In genomic region chr6:54204921-54205511, GRCh38 we compare ENCODE assay signal across 1 cellular context.
A peak's percentile ranks its signal among the peaks of the same experiment; 100 is the strongest.
TF ChIP-seq lines count a peak whose summit lies in the region.

No MANE protein-coding gene starts in this region.

TF ChIP-seq in HepG2, 621 proteins besides CTCF, POLR2A, EP300 and RAD21 (continued from another document and continues in another):
- TF ChIP-seq EHMT2 (IDR thresholded peaks at IDR 0.05; ENCODE audit: borderline replicate concordance, low read depth, low read length) (peak; percentile 78; the same call in 1 of the 2 replicates), ZNF18 (CRISPR knock-in tag; IDR thresholded peaks at IDR 0.05; ENCODE audit: insufficient replicate concordance) (no peak), MAFK (conservative IDR thresholded peaks at IDR 0.05 in 1 of 2, IDR thresholded peaks at IDR 0.05 in 1 of 2; ENCODE audit: low read length in 2 of 2) (peak in 1 of 2 experiments; percentile 38; a peak in 2 of 4 replicates), NR2F1 (CRISPR knock-in tag; IDR thresholded peaks at IDR 0.05) (no peak), CCAR2 (optimal IDR thresholded peaks at IDR 0.05; ENCODE audit: low read depth, low read length) (no peak), ZNF710 (CRISPR knock-in tag; IDR thresholded peaks at IDR 0.05; ENCODE audit: borderline replicate concordance) (no peak), TFAP4 (IDR thresholded peaks at IDR 0.05; ENCODE audit: borderline replicate concordance, low read depth) (peak; percentile 15; the same call in 1 of the 2 replicates), ZNF616 (CRISPR knock-in tag; IDR thresholded peaks at IDR 0.05; ENCODE audit: low read depth) (no peak), SALL2 (CRISPR knock-in tag; IDR thresholded peaks at IDR 0.05) (no peak), ATF5 (CRISPR knock-in tag; IDR thresholded peaks at IDR 0.05; ENCODE audit: low read depth) (no peak), SP4 (CRISPR knock-in tag; IDR thresholded peaks at IDR 0.05) (no peak), PLRG1 (conservative IDR thresholded peaks at IDR 0.05) (no peak), ZBTB14 (CRISPR knock-in tag; IDR thresholded peaks at IDR 0.05) (no peak), HOXA9 (CRISPR knock-in tag; IDR thresholded peaks at IDR 0.05; ENCODE audit: borderline replicate concordance) (no peak), ZNF556 (CRISPR knock-in tag; IDR thresholded peaks at IDR 0.05; ENCODE audit: borderline replicate concordance) (no peak), ZNF33A (CRISPR knock-in tag; IDR thresholded peaks at IDR 0.05; ENCODE audit: borderline replicate concordance) (no peak), GABPB1 (CRISPR knock-in tag; IDR thresholded peaks at IDR 0.05) (no peak), MLX (CRISPR knock-in tag; IDR thresholded peaks at IDR 0.05) (no peak), THYN1 (CRISPR knock-in tag; IDR thresholded peaks at IDR 0.05; ENCODE audit: borderline replicate concordance, low read depth) (no peak), FOXK2 (IDR thresholded peaks at IDR 0.05) (no peak), GPBP1L1 (CRISPR knock-in tag; IDR thresholded peaks at IDR 0.05) (no peak), TRIM24 (CRISPR knock-in tag; IDR thresholded peaks at IDR 0.05) (no peak), SYNCRIP (IDR thresholded peaks at IDR 0.05; ENCODE audit: insufficient read depth, low read depth, low read length) (no peak), ZNF430 (CRISPR knock-in tag; IDR thresholded peaks at IDR 0.05) (no peak), GATAD2A (CRISPR knock-in tag; IDR thresholded peaks at IDR 0.05) (no peak), NFRKB (IDR thresholded peaks at IDR 0.05) (no peak), ZFP37 (CRISPR knock-in tag; IDR thresholded peaks at IDR 0.05; ENCODE audit: borderline replicate concordance) (no peak), FLYWCH1 (CRISPR knock-in tag; IDR thresholded peaks at IDR 0.05) (no peak), ZNF484 (CRISPR knock-in tag; IDR thresholded peaks at IDR 0.05; ENCODE audit: borderline replicate concordance, low read depth) (no peak), NONO (IDR thresholded peaks at IDR 0.05) (no peak), NONO (CRISPR knock-in tag; conservative IDR thresholded peaks at IDR 0.05) (no peak), ZNF3 (CRISPR knock-in tag; IDR thresholded peaks at IDR 0.05) (no peak), AHR (CRISPR knock-in tag; IDR thresholded peaks at IDR 0.05) (no peak), ZNF407 (CRISPR knock-in tag; IDR thresholded peaks at IDR 0.05; ENCODE audit: not compliant biosample characterization) (no peak), ARID3A (IDR thresholded peaks at IDR 0.05; ENCODE audit: low read depth, low read length) (no peak), AKAP8 (CRISPR knock-in tag; IDR thresholded peaks at IDR 0.05) (no peak), FOXP1 (IDR thresholded peaks at IDR 0.05) (no peak), FOXP1 (CRISPR knock-in tag; IDR thresholded peaks at IDR 0.05) (no peak), TBX2 (CRISPR knock-in tag; IDR thresholded peaks at IDR 0.05; ENCODE audit: borderline replicate concordance) (no peak), CAMTA2 (CRISPR knock-in tag; IDR thresholded peaks at IDR 0.05; ENCODE audit: borderline replicate concordance) (no peak), ZNF501 (CRISPR knock-in tag; IDR thresholded peaks at IDR 0.05) (no peak), ZFYVE20 (CRISPR knock-in tag; IDR thresholded peaks at IDR 0.05; ENCODE audit: borderline replicate concordance, low read depth) (no peak), ZNF451 (CRISPR knock-in tag; IDR thresholded peaks at IDR 0.05) (no peak), U2AF2 (IDR thresholded peaks at IDR 0.05; ENCODE audit: low read depth, low read length) (no peak), ZNF660 (CRISPR knock-in tag; IDR thresholded peaks at IDR 0.05; ENCODE audit: borderline replicate concordance, low read depth) (no peak)
